In the genomic region with DNA sequence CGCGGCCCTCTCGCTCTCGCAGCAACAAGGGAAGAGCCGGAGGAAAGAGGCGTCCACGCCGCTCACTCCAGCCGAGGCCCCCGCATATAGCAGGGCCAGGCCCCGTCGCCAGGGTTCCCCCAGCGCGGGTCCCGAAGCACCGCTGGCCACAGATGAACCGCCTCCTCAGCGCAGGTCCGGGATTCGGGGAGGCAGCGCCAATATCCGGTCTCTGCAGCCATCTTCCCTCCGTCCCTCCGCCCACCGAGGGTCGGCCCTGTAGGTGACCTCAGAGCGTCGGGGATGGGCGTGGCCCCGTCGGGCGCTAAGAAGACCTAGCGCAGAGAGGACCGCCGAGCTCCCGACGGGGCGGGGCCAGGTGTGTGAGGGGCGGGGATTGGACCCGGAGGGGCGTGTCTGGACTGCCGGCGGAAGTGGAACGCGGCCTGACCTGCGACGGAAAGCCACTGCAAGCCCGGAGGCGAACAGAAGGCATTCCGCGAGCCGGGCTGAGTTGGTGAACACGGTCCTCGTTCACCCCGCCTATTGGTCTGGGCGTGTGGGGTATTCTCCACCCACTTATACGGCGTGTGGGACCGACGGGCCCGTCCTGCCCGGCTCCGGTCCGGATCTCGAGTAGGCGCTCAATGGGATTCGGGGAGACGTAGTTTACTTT, we compare ENCODE assay signal across 1 cellular context.
A peak's percentile ranks its signal among the peaks of the same experiment; 100 is the strongest.
TF ChIP-seq lines count a peak whose summit lies in the region.

No MANE protein-coding gene starts in this region.

TF ChIP-seq in HepG2, 621 proteins besides CTCF, POLR2A, EP300 and RAD21 (continued from another document and continues in another):
- TF ChIP-seq, protein P1, sequence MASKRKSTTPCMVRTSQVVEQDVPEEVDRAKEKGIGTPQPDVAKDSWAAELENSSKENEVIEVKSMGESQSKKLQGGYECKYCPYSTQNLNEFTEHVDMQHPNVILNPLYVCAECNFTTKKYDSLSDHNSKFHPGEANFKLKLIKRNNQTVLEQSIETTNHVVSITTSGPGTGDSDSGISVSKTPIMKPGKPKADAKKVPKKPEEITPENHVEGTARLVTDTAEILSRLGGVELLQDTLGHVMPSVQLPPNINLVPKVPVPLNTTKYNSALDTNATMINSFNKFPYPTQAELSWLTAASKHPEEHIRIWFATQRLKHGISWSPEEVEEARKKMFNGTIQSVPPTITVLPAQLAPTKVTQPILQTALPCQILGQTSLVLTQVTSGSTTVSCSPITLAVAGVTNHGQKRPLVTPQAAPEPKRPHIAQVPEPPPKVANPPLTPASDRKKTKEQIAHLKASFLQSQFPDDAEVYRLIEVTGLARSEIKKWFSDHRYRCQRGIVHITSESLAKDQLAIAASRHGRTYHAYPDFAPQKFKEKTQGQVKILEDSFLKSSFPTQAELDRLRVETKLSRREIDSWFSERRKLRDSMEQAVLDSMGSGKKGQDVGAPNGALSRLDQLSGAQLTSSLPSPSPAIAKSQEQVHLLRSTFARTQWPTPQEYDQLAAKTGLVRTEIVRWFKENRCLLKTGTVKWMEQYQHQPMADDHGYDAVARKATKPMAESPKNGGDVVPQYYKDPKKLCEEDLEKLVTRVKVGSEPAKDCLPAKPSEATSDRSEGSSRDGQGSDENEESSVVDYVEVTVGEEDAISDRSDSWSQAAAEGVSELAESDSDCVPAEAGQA (IDR thresholded peaks at IDR 0.05; ENCODE audit: low read depth), result peak; percentile 65; the same call in 1 of the 2 replicates
- TF ChIP-seq, protein P1 (CRISPR knock-in tag; IDR thresholded peaks at IDR 0.05; ENCODE audit: borderline replicate concordance), result no peak
- TF ChIP-seq SIN3B (IDR thresholded peaks at IDR 0.05; ENCODE audit: low read length) (no peak), SIX1 (CRISPR knock-in tag; IDR thresholded peaks at IDR 0.05; ENCODE audit: borderline replicate concordance) (no peak), ZBTB7B (CRISPR knock-in tag; IDR thresholded peaks at IDR 0.05) (no peak; the same call in 1 of the 2 replicates), PCBP1 (IDR thresholded peaks at IDR 0.05; ENCODE audit: borderline replicate concordance, low read depth, low read length) (0 out of 2 replicates have a peak, but pooled peaks have one; percentile 71), ZNF713 (CRISPR knock-in tag; IDR thresholded peaks at IDR 0.05) (no peak), ZNF367 (CRISPR knock-in tag; IDR thresholded peaks at IDR 0.05; ENCODE audit: borderline replicate concordance) (0 out of 2 replicates have a peak, but pooled peaks have one; percentile 61), ZC3H13 (CRISPR knock-in tag; IDR thresholded peaks at IDR 0.05) (no peak; the same call in 1 of the 2 replicates), IRF1 (CRISPR knock-in tag; IDR thresholded peaks at IDR 0.05; ENCODE audit: low read depth) (no peak), ZFP36 (IDR thresholded peaks at IDR 0.05; ENCODE audit: borderline replicate concordance, low read depth, low read length, partially characterized antibody) (no peak), CENPT (CRISPR knock-in tag; IDR thresholded peaks at IDR 0.05; ENCODE audit: low read depth) (no peak; the same call in 1 of the 2 replicates), RARG (CRISPR knock-in tag; IDR thresholded peaks at IDR 0.05; ENCODE audit: low read depth) (no peak), KDM2A (CRISPR knock-in tag; IDR thresholded peaks at IDR 0.05; ENCODE audit: borderline replicate concordance, low read depth) (peak; percentile 62; the same call in 1 of the 2 replicates), ZNF710 (CRISPR knock-in tag; IDR thresholded peaks at IDR 0.05; ENCODE audit: borderline replicate concordance) (peak; percentile 29; the same call in 1 of the 2 replicates), GPN1 (CRISPR knock-in tag; IDR thresholded peaks at IDR 0.05; ENCODE audit: borderline replicate concordance) (no peak), DMAP1 (CRISPR knock-in tag; IDR thresholded peaks at IDR 0.05) (peak; percentile 86), TCF7 (IDR thresholded peaks at IDR 0.05; ENCODE audit: low read depth) (no peak), ZNF709 (CRISPR knock-in tag; IDR thresholded peaks at IDR 0.05) (peak; percentile 78; the same call in 1 of the 2 replicates), TEAD3 (CRISPR knock-in tag; optimal IDR thresholded peaks at IDR 0.05; ENCODE audit: borderline replicate concordance) (peak; percentile 89), NR1H2 (CRISPR knock-in tag; IDR thresholded peaks at IDR 0.05; ENCODE audit: borderline replicate concordance, low read depth) (no peak), POLR2AphosphoS5 (IDR thresholded peaks at IDR 0.05; ENCODE audit: low read depth, low read length) (peak; percentile 89), BATF2 (CRISPR knock-in tag; IDR thresholded peaks at IDR 0.05) (no peak), ZNF430 (CRISPR knock-in tag; IDR thresholded peaks at IDR 0.05) (no peak), ZNF800 (CRISPR knock-in tag; IDR thresholded peaks at IDR 0.05) (no peak), SUZ12 (IDR thresholded peaks at IDR 0.05; ENCODE audit: low read depth, low read length) (no peak), ZFY (CRISPR knock-in tag; IDR thresholded peaks at IDR 0.05) (peak; percentile 90), ZNF839 (CRISPR knock-in tag; IDR thresholded peaks at IDR 0.05; ENCODE audit: borderline replicate concordance) (peak; percentile 86; the same call in 1 of the 2 replicates), SRY (CRISPR knock-in tag; IDR thresholded peaks at IDR 0.05) (no peak), TIGD3 (CRISPR knock-in tag; IDR thresholded peaks at IDR 0.05; ENCODE audit: borderline replicate concordance) (no peak), ZNF513 (CRISPR knock-in tag; conservative IDR thresholded peaks at IDR 0.05) (no peak), ZNF570 (CRISPR knock-in tag; IDR thresholded peaks at IDR 0.05; ENCODE audit: borderline replicate concordance) (no peak), ZBTB34 (CRISPR knock-in tag; IDR thresholded peaks at IDR 0.05) (0 out of 2 replicates have a peak, but pooled peaks have one; percentile 45), ZNF598 (CRISPR knock-in tag; IDR thresholded peaks at IDR 0.05; ENCODE audit: borderline replicate concordance) (no peak), NFE2L1 (CRISPR knock-in tag; IDR thresholded peaks at IDR 0.05; ENCODE audit: borderline replicate concordance) (no peak), CREB3 (CRISPR knock-in tag; IDR thresholded peaks at IDR 0.05) (no peak; the same call in 1 of the 2 replicates), ZNF572 (CRISPR knock-in tag; IDR thresholded peaks at IDR 0.05) (no peak)
- TF ChIP-seq, protein P2, sequence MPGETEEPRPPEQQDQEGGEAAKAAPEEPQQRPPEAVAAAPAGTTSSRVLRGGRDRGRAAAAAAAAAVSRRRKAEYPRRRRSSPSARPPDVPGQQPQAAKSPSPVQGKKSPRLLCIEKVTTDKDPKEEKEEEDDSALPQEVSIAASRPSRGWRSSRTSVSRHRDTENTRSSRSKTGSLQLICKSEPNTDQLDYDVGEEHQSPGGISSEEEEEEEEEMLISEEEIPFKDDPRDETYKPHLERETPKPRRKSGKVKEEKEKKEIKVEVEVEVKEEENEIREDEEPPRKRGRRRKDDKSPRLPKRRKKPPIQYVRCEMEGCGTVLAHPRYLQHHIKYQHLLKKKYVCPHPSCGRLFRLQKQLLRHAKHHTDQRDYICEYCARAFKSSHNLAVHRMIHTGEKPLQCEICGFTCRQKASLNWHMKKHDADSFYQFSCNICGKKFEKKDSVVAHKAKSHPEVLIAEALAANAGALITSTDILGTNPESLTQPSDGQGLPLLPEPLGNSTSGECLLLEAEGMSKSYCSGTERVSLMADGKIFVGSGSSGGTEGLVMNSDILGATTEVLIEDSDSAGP (CRISPR knock-in tag; IDR thresholded peaks at IDR 0.05; ENCODE audit: borderline replicate concordance), result peak; percentile 82; the same call in 1 of the 2 replicates
